In the genomic region with DNA sequence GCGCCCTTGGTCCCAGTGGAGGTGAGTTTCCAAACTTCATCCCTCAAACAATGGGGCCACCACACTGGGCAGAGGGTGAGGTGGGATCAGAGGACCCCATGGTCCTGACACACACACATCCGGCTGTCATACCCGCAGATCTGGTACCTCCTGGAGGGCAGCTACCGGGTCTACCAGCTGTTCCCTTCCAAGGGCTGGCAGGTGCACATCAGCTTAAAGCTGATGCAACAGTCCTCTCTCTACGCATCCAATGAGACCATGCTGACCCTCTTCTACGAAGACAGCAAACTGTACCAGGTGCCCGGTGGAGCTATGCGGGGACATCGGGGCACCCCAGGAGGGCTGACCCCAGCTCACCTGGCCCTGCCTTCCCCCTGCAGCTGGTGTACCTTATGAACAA, we compare ENCODE assay signal across 2 cellular contexts.
TF ChIP-seq lines count a peak whose summit lies in the region.

No MANE protein-coding gene starts in this region.

TF ChIP-seq in HEK293, 187 proteins besides CTCF, POLR2A, EP300 and RAD21:
- TF ChIP-seq ZNF335 (tag by site-specific recombination; conservative IDR thresholded peaks at IDR 0.05) (no peak), ZNF549 (tag by site-specific recombination; IDR thresholded peaks at IDR 0.05) (no peak), ZNF211 (tag by site-specific recombination; IDR thresholded peaks at IDR 0.05; ENCODE audit: low read depth) (0 out of 2 replicates have a peak, but pooled peaks have one; percentile 5), ZNF2 (tag by site-specific recombination; IDR thresholded peaks at IDR 0.05) (no peak), ZIC2 (tag by site-specific recombination; IDR thresholded peaks at IDR 0.05) (no peak), ZNF76 (tag by site-specific recombination; IDR thresholded peaks at IDR 0.05; ENCODE audit: borderline replicate concordance, low read depth) (no peak), ZNF658 (tag by site-specific recombination; IDR thresholded peaks at IDR 0.05) (no peak)

TF ChIP-seq in K562, 482 proteins besides CTCF, POLR2A, EP300 and RAD21:
- TF ChIP-seq, protein P1, sequence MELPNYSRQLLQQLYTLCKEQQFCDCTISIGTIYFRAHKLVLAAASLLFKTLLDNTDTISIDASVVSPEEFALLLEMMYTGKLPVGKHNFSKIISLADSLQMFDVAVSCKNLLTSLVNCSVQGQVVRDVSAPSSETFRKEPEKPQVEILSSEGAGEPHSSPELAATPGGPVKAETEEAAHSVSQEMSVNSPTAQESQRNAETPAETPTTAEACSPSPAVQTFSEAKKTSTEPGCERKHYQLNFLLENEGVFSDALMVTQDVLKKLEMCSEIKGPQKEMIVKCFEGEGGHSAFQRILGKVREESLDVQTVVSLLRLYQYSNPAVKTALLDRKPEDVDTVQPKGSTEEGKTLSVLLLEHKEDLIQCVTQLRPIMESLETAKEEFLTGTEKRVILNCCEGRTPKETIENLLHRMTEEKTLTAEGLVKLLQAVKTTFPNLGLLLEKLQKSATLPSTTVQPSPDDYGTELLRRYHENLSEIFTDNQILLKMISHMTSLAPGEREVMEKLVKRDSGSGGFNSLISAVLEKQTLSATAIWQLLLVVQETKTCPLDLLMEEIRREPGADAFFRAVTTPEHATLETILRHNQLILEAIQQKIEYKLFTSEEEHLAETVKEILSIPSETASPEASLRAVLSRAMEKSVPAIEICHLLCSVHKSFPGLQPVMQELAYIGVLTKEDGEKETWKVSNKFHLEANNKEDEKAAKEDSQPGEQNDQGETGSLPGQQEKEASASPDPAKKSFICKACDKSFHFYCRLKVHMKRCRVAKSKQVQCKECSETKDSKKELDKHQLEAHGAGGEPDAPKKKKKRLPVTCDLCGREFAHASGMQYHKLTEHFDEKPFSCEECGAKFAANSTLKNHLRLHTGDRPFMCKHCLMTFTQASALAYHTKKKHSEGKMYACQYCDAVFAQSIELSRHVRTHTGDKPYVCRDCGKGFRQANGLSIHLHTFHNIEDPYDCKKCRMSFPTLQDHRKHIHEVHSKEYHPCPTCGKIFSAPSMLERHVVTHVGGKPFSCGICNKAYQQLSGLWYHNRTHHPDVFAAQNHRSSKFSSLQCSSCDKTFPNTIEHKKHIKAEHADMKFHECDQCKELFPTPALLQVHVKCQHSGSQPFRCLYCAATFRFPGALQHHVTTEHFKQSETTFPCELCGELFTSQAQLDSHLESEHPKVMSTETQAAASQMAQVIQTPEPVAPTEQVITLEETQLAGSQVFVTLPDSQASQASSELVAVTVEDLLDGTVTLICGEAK (IDR thresholded peaks at IDR 0.05), result no peak
- TF ChIP-seq, protein P1 (CRISPR knock-in tag; IDR thresholded peaks at IDR 0.05), result no peak
- TF ChIP-seq ZNF717 (CRISPR knock-in tag; IDR thresholded peaks at IDR 0.05) (no peak), CEBPG (CRISPR knock-in tag; IDR thresholded peaks at IDR 0.05) (peak; percentile 51; the same call in 1 of the 2 replicates), CEBPG (tag; conservative IDR thresholded peaks at IDR 0.05 in 1 of 2, IDR thresholded peaks at IDR 0.05 in 1 of 2) (no peak)
- TF ChIP-seq, protein P2, sequence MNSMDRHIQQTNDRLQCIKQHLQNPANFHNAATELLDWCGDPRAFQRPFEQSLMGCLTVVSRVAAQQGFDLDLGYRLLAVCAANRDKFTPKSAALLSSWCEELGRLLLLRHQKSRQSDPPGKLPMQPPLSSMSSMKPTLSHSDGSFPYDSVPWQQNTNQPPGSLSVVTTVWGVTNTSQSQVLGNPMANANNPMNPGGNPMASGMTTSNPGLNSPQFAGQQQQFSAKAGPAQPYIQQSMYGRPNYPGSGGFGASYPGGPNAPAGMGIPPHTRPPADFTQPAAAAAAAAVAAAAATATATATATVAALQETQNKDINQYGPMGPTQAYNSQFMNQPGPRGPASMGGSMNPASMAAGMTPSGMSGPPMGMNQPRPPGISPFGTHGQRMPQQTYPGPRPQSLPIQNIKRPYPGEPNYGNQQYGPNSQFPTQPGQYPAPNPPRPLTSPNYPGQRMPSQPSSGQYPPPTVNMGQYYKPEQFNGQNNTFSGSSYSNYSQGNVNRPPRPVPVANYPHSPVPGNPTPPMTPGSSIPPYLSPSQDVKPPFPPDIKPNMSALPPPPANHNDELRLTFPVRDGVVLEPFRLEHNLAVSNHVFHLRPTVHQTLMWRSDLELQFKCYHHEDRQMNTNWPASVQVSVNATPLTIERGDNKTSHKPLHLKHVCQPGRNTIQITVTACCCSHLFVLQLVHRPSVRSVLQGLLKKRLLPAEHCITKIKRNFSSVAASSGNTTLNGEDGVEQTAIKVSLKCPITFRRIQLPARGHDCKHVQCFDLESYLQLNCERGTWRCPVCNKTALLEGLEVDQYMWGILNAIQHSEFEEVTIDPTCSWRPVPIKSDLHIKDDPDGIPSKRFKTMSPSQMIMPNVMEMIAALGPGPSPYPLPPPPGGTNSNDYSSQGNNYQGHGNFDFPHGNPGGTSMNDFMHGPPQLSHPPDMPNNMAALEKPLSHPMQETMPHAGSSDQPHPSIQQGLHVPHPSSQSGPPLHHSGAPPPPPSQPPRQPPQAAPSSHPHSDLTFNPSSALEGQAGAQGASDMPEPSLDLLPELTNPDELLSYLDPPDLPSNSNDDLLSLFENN (IDR thresholded peaks at IDR 0.05; ENCODE audit: low read depth in 2 of 2, low read length in 2 of 2), result no peak
- TF ChIP-seq, protein P3, sequence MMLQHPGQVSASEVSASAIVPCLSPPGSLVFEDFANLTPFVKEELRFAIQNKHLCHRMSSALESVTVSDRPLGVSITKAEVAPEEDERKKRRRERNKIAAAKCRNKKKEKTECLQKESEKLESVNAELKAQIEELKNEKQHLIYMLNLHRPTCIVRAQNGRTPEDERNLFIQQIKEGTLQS (IDR thresholded peaks at IDR 0.05), result 0 out of 2 replicates have a peak, but pooled peaks have one; percentile 12
- TF ChIP-seq, protein P3 (CRISPR knock-in tag; conservative IDR thresholded peaks at IDR 0.05), result no peak
